ENCODE assay signal across 23 cellular contexts in the genomic region with DNA sequence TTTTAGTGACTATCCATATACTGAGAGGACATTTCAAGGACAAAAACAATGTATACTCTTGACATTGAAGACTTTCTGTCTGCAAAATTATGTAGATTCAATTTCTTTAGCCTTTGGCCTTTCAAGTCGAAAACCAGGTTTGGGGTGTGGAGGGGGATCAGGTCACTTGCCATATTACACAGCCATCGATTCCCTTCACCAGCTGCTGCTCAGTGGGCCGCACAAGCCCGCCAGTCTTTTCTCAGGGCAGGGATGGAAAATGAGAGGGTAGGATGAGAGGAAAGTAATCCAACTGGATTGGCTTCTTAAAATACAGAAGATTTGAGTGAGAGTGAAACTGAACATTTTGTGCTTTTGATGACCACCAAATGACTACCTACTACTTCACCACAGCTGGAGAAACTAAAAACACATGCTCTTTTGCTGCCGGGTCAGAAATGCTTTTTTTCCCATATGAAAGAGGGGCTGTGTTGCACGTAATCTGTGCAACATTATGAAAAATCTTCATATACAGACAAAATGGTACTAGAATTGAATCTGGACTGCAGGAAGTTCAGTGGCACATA. TPM values are rescaled to one million over a fixed set of nuclear protein-coding genes. Genes with fewer than 3 reads are reported as not detected.
DNase-seq lines count a peak whose midpoint lies in the region; ATAC-seq and TF ChIP-seq lines count a peak whose summit lies in the region.
"Had no signal": no experiment of that assay in that cellular context is flagged by ENCODE, and none has a peak within 500 bp of the region (broad histone marks: within the 10 kb centered on the region; RNA-seq: fewer than 3 reads in every experiment).

No MANE protein-coding gene starts in this region.

- H3K9me3 Mint-ChIP-seq in glutamatergic neuron (ENCODE audit: unreplicated experiment): peaks cover 5% of the 10 kb centered on the region
- H3K9me3 Mint-ChIP-seq: activated naive CD4-positive, alpha-beta T cell treated with anti-CD3 and anti-CD28 coated beads for 36 hours; IgD-negative memory B cell; stimulated activated effector memory CD8-positive, alpha-beta T cell treated with anti-CD3 and anti-CD28 coated beads, Interleukin-12 subunit alpha, Interleukin-12 subunit beta, amount 100 ng/mL, for 72 hours; T-cell had no signal

- no peaks in the 10 kb centered on the region for H3K36me3 Mint-ChIP-seq in glutamatergic neuron (ENCODE audit: unreplicated experiment)
- H3K36me3 Mint-ChIP-seq: stimulated activated effector memory CD8-positive, alpha-beta T cell treated with anti-CD3 and anti-CD28 coated beads, Interleukin-12 subunit alpha, Interleukin-12 subunit beta, amount 100 ng/mL, for 72 hours; T-cell had no signal

- no peaks in the 10 kb centered on the region for H3K27me3 ChIP-seq in BJ (ENCODE audit: control insufficient read depth, insufficient read depth, low read length)
- H3K27me3 ChIP-seq in skeletal muscle tissue (ENCODE audit: control insufficient read depth in 3 of 3, insufficient read depth in 3 of 3, low read length in 3 of 3): no peaks in the 10 kb centered on the region

- CTCF ChIA-PET in BJ (lab: Yijun Ruan, JAX): interaction anchor here (1.3 to 1.5 kb wide), 2 partner anchors 27 to 70 kb away, joined by 5 read pairs; no protein-coding TSS in a partner anchor

- H3K4me1 Mint-ChIP-seq in glutamatergic neuron (ENCODE audit: low read depth, unreplicated experiment): peaks cover 22% of the 10 kb centered on the region

- peaks cover 26 to 34% (median 31%) of the 10 kb centered on the region in 3 donors for H3K4me1 ChIP-seq in skeletal muscle tissue (ENCODE audit: control insufficient read depth in 3 of 3, insufficient read depth in 3 of 3, low read length in 3 of 3)

- peak overlapping the region; percentile 91 to 93 (median 92) for H3K9ac ChIP-seq in skeletal muscle tissue (ENCODE audit: low read depth in 1 of 3, low read length in 3 of 3)

- ATAC-seq in HG03039 (IDR thresholded peaks at IDR 0.05; ENCODE audit: unreplicated experiment) (no peak), GM21528 (IDR thresholded peaks at IDR 0.05; ENCODE audit: low FRiP score, unreplicated experiment) (no peak)
- ATAC-seq: mucosa of descending colon; stimulated activated effector memory CD8-positive, alpha-beta T cell treated with anti-CD3 and anti-CD28 coated beads, Interleukin-12 subunit alpha, Interleukin-12 subunit beta, amount 100 ng/mL, for 72 hours; T-cell had no signal

- H3K4me3 ChIP-seq in BJ (ENCODE audit: low read depth, low read length) (peak overlapping the region; percentile 57), skeletal muscle tissue (ENCODE audit: low read length in 3 of 3) (peak overlapping the region; percentile 74 to 79 (median 79))
- H3K4me3 ChIP-seq: HAP-1, mucosa of descending colon had no signal

- no peak for DNase-seq in BJ (ENCODE audit: low read depth)
- peak; percentile 79 for DNase-seq in LHCN-M2 (ENCODE audit: low read depth)
- no peak for DNase-seq in glutamatergic neuron
- DNase-seq in AML-193 (lab: John Stamatoyannopoulos, UW): no peak
- no peak for DNase-seq in NCI-H748 treated with DMSO at 0.1 percent for 48 hours (lab: John Stamatoyannopoulos, UW)
- DNase-seq: activated CD8-positive, alpha-beta memory T cell treated with anti-CD3 and anti-CD28 coated beads for 24 hours; activated naive CD4-positive, alpha-beta T cell treated with anti-CD3 and anti-CD28 coated beads for 36 hours; activated T-cell treated with anti-CD3 and anti-CD28 coated beads, Interleukin-2, amount 50 U/mL, for 48 hours; amygdala; central memory CD4-positive, alpha-beta T cell; DMS79 treated with DMSO at 0.1 percent for 48 hours; erythroblast; mucosa of descending colon; NCI-H1436 treated with DMSO at 0.1 percent for 48 hours; NCI-H2171; SIG-M5; T-cell had no signal

- POLR2A ChIA-PET in BJ (lab: Charles Lee): no interaction called here

- TF ChIP-seq CTCF in BJ (IDR thresholded peaks at IDR 0.05; ENCODE audit: insufficient read depth, low read depth, low read length) (no peak), glutamatergic neuron (IDR thresholded peaks at IDR 0.05; ENCODE audit: partially characterized antibody, unreplicated experiment) (no peak)

- H3K27ac Mint-ChIP-seq in glutamatergic neuron (ENCODE audit: unreplicated experiment): no peak overlapping the region
- H3K27ac Mint-ChIP-seq: activated naive CD4-positive, alpha-beta T cell treated with anti-CD3 and anti-CD28 coated beads for 36 hours; IgD-negative memory B cell; stimulated activated effector memory CD8-positive, alpha-beta T cell treated with anti-CD3 and anti-CD28 coated beads, Interleukin-12 subunit alpha, Interleukin-12 subunit beta, amount 100 ng/mL, for 72 hours; T-cell had no signal

- no peaks in the 10 kb centered on the region for H3K36me3 ChIP-seq in BJ (ENCODE audit: control insufficient read depth, insufficient read depth, low read length)
- peaks cover 9 to 24% (median 11%) of the 10 kb centered on the region in 3 donors for H3K36me3 ChIP-seq in skeletal muscle tissue (ENCODE audit: control insufficient read depth in 3 of 3, insufficient read depth in 3 of 3, low read length in 3 of 3)
- H3K36me3 ChIP-seq: HAP-1 had no signal

- H3K9me3 ChIP-seq in skeletal muscle tissue (ENCODE audit: control insufficient read depth in 3 of 3, low read length in 3 of 3): no peaks in the 10 kb centered on the region
- H3K9me3 ChIP-seq: HAP-1, mucosa of descending colon had no signal

- peak overlapping the region; percentile 98 for H3K27ac ChIP-seq in skeletal muscle tissue (ENCODE audit: low read depth, low read length)

- peaks cover 2% of the 10 kb centered on the region for H3K27me3 Mint-ChIP-seq in glutamatergic neuron (ENCODE audit: unreplicated experiment)

- H3K4me3 Mint-ChIP-seq in glutamatergic neuron (ENCODE audit: unreplicated experiment): peak overlapping the region; percentile 32
- H3K4me3 Mint-ChIP-seq: activated naive CD4-positive, alpha-beta T cell treated with anti-CD3 and anti-CD28 coated beads for 36 hours; IgD-negative memory B cell; stimulated activated effector memory CD8-positive, alpha-beta T cell treated with anti-CD3 and anti-CD28 coated beads, Interleukin-12 subunit alpha, Interleukin-12 subunit beta, amount 100 ng/mL, for 72 hours; T-cell had no signal

RNA-seq across cellular contexts. Expression of a gene that starts 51.4 kb away (rescaled TPM):
- 1,198 and 1,251 TPM in 2 replicates for polyA plus RNA-seq in BJ (2011; rRNA removed)
- polyA minus RNA-seq in BJ (2011; rRNA and poly(A)+ RNA removed): 745 and 1,379 TPM in 2 replicates
- total RNA-seq in LHCN-M2 (2014; rRNA removed) (44.8 and 48.3 TPM in 2 replicates), glutamatergic neuron (ENCODE audit: unreplicated experiment) (161 TPM), skeletal muscle tissue (888 TPM)
- 106 TPM for polyA plus RNA-seq in LHCN-M2 (2012)

RNA-seq across cellular contexts. Expression of a gene that starts 52.4 kb away (rescaled TPM):
- 15.7 and 17.5 TPM in 2 replicates for polyA plus RNA-seq in BJ (2011; rRNA removed)
- polyA minus RNA-seq in BJ (2011; rRNA and poly(A)+ RNA removed): 13.1 and 13.3 TPM in 2 replicates
- total RNA-seq in LHCN-M2 (2014; rRNA removed) (15.3 and 15.5 TPM in 2 replicates), glutamatergic neuron (ENCODE audit: unreplicated experiment) (4.6 TPM), skeletal muscle tissue (6.3 TPM)
- polyA plus RNA-seq in LHCN-M2 (2012): 9.5 TPM
